Comparison of ENCODE assay signal across 17 cellular contexts in the genomic region with DNA sequence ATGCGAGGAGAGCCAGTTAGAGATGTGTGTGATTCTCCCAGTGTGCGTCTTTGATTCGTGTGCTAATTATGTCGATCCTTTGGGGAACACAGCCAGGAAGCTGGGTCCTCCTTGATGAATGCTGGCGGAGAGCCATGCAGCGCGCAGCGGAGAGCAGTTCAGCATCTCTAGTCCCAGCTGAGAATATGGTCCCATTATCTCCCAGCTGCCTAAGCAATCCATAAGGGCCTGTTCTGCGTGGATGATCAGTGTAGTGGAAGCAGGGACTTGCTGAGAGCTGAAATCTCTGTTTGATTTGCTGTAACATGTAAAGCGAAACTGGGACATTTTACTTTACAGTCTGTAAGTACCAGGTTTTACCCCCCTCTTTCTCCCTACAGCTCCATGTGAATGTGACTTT.
DNase-seq lines count a peak whose midpoint lies in the region; ATAC-seq and TF ChIP-seq lines count a peak whose summit lies in the region.
"Had no signal": no experiment of that assay in that cellular context is flagged by ENCODE, and none has a peak within 500 bp of the region (broad histone marks: within the 10 kb centered on the region; RNA-seq: fewer than 3 reads in every experiment).

No MANE protein-coding gene starts in this region.

- H3K9ac ChIP-seq in endodermal cell (ENCODE audit: extremely low read depth, low read length, poor library complexity, severe bottlenecking) = no peak overlapping the region

- WGBS in endodermal cell (ENCODE audit: insufficient coverage in 1 of 2, insufficient read length in 1 of 2), 2 experiments = 74 to 80% methylated on average over 3 to 10 of the region's 10 CpGs

- H3K27me3 ChIP-seq in endodermal cell (ENCODE audit: control insufficient read depth, insufficient read depth, low read length, poor library complexity, severe bottlenecking) = no peaks in the 10 kb centered on the region
- H3K27me3 ChIP-seq: transverse colon had no signal

- no peaks in the 10 kb centered on the region for H3K36me3 Mint-ChIP-seq in endodermal cell (ENCODE audit: low read depth)

- H3K4me3 Mint-ChIP-seq in endodermal cell = no peak overlapping the region
- H3K4me3 Mint-ChIP-seq: activated CD4-positive, alpha-beta memory T cell treated with anti-CD3 and anti-CD28 coated beads, Interleukin-2, amount 10 ng/mL, durations not matched to agents 7 days and 5 days; HFFc6 had no signal

- DNase-seq in NCI-H1417 (lab: John Stamatoyannopoulos, UW) = peak; percentile 67 to 88 (median 87)
- DNase-seq in NCI-H1417 treated with DMSO at 0.1 percent for 48 hours (lab: John Stamatoyannopoulos, UW) = no peak
- peak; percentile 59 for DNase-seq in NCI-H510A treated with DMSO at 0.1 percent for 48 hours (lab: John Stamatoyannopoulos, UW)
- DNase-seq in endodermal cell = peak; percentile 48
- peak in 9 of 10 donors; percentile 14 to 90 (median 48) for DNase-seq in posterior cingulate gyrus
- DNase-seq in SIG-M5 (lab: John Stamatoyannopoulos, UW) = no peak
- DNase-seq in stimulated activated CD4-positive, alpha-beta T cell treated with anti-CD3 and anti-CD28 coated beads, Interleukin-2, amount 100 ng/mL, for 24 hours = no peak
- DNase-seq: activated CD4-positive, alpha-beta memory T cell treated with anti-CD3 and anti-CD28 coated beads, Interleukin-2, amount 10 ng/mL, durations not matched to agents 7 days and 5 days; central memory CD4-positive, alpha-beta T cell; HFFc6; Kasumi-1; OCI-M1; transverse colon had no signal

- no peak overlapping the region for H3K27ac Mint-ChIP-seq in endodermal cell
- H3K27ac Mint-ChIP-seq: activated CD4-positive, alpha-beta memory T cell treated with anti-CD3 and anti-CD28 coated beads, Interleukin-2, amount 10 ng/mL, durations not matched to agents 7 days and 5 days; HFFc6 had no signal

- intact Hi-C loops in posterior cingulate gyrus (cut with DNase I) = no loop called here

- H3K27ac ChIP-seq in endodermal cell (ENCODE audit: low read depth, low read length) = no peak overlapping the region
- H3K27ac ChIP-seq: 22Rv1, transverse colon had no signal

- H3K27me3 Mint-ChIP-seq in endodermal cell (ENCODE audit: insufficient read depth) = peaks cover 8% of the 10 kb centered on the region
- H3K27me3 Mint-ChIP-seq: activated CD4-positive, alpha-beta memory T cell treated with anti-CD3 and anti-CD28 coated beads, Interleukin-2, amount 10 ng/mL, durations not matched to agents 7 days and 5 days had no signal

- H3K4me1 Mint-ChIP-seq in endodermal cell = peaks cover 11% of the 10 kb centered on the region
- H3K4me1 Mint-ChIP-seq: activated CD4-positive, alpha-beta memory T cell treated with anti-CD3 and anti-CD28 coated beads, Interleukin-2, amount 10 ng/mL, durations not matched to agents 7 days and 5 days had no signal

- no peaks in the 10 kb centered on the region for H3K36me3 ChIP-seq in endodermal cell (ENCODE audit: control insufficient read depth, insufficient read depth, low read length)
- H3K36me3 ChIP-seq: transverse colon had no signal

- H3K4me3 ChIP-seq in endodermal cell (ENCODE audit: low read length) = no peak overlapping the region
- H3K4me3 ChIP-seq: smooth muscle cell, transverse colon had no signal

- H3K4me1 ChIP-seq in endodermal cell (ENCODE audit: control insufficient read depth, insufficient read depth, low read length) = no peaks in the 10 kb centered on the region
- H3K4me1 ChIP-seq: transverse colon had no signal

- H3K9me3 Mint-ChIP-seq in endodermal cell = no peaks in the 10 kb centered on the region
- H3K9me3 Mint-ChIP-seq: activated CD4-positive, alpha-beta memory T cell treated with anti-CD3 and anti-CD28 coated beads, Interleukin-2, amount 10 ng/mL, durations not matched to agents 7 days and 5 days had no signal

- ATAC-seq in HG02623 (IDR thresholded peaks at IDR 0.05; ENCODE audit: unreplicated experiment) = no peak
- ATAC-seq: esophagus mucosa had no signal

- no peaks in the 10 kb centered on the region for H3K9me3 ChIP-seq in endodermal cell (ENCODE audit: control insufficient read depth, low read length)
- H3K9me3 ChIP-seq: transverse colon had no signal

- TF ChIP-seq CTCF in endodermal cell (conservative IDR thresholded peaks at IDR 0.05) = no peak

Comparison
In these comparisons a context has a peak if more than half of its experiments do, and no peak if none do; other contexts are left out.
1. DNase-seq: peak in NCI-H1417 (3 of 3), NCI-H510A treated with DMSO at 0.1 percent for 48 hours (single experiment), endodermal cell (single experiment) and posterior cingulate gyrus (9 of 10); none in NCI-H1417 treated with DMSO at 0.1 percent for 48 hours (single experiment), SIG-M5 (single experiment) and stimulated activated CD4-positive, alpha-beta T cell treated with anti-CD3 and anti-CD28 coated beads, Interleukin-2, amount 100 ng/mL, for 24 hours (0 of 2).